ENCODE assay signal across 10 cellular contexts in genomic region chr1:186754542-186755150, GRCh38.
"Had no signal": no experiment of that assay in that cellular context is flagged by ENCODE, and none has a peak within 500 bp of the region (broad histone marks: within the 10 kb centered on the region; RNA-seq: fewer than 3 reads in every experiment).

No MANE protein-coding gene starts in this region.

- ATAC-seq: activated CD4-positive, CD25-positive, alpha-beta regulatory T cell treated with anti-CD3 and anti-CD28 coated beads, Interleukin-2, amount 50 U/mL, for 24 hours; body of pancreas; effector memory CD8-positive, alpha-beta T cell; foreskin keratinocyte; naive thymus-derived CD4-positive, alpha-beta T cell had no signal

- H3K9me3 ChIP-seq: body of pancreas had no signal

- DNase-seq: activated naive CD4-positive, alpha-beta T cell treated with anti-CD3 and anti-CD28 coated beads, Interleukin-2, amount 10 ng/mL, durations not matched to agents 7 days and 5 days; body of pancreas; effector memory CD8-positive, alpha-beta T cell; erythroblast; foreskin keratinocyte; naive thymus-derived CD4-positive, alpha-beta T cell; stimulated activated CD4-positive, alpha-beta T cell treated with anti-CD3 and anti-CD28 coated beads, Interleukin-4, amount 100 ng/mL, for 4 hours; T-helper 2 cell had no signal

- H3K4me1 ChIP-seq: body of pancreas had no signal

- H3K27ac ChIP-seq: body of pancreas, foreskin keratinocyte, skin epidermis had no signal

- H3K4me3 ChIP-seq: body of pancreas, skin epidermis had no signal

- H3K27me3 ChIP-seq: body of pancreas, foreskin keratinocyte had no signal
